Comparison of ENCODE assay signal across 16 cellular contexts in genomic region chr5:178431777-178432155, GRCh38.
DNase-seq lines count a peak whose midpoint lies in the region; ATAC-seq, FAIRE-seq and TF ChIP-seq lines count a peak whose summit lies in the region.
"Had no signal": no experiment of that assay in that cellular context is flagged by ENCODE, and none has a peak within 500 bp of the region (broad histone marks: within the 10 kb centered on the region; RNA-seq: fewer than 3 reads in every experiment).

No MANE protein-coding gene starts in this region.

- H3K9ac ChIP-seq in K562 (ENCODE audit: insufficient read depth in 1 of 2, low read depth in 2 of 2, low read length in 2 of 2) (no peak overlapping the region), mesenchymal stem cell (ENCODE audit: low read length) (no peak overlapping the region)

- H2AFZ ChIP-seq in K562 (ENCODE audit: low read depth, low read length) (no peak overlapping the region), mesenchymal stem cell (ENCODE audit: low read depth, low read length) (no peak overlapping the region)

- FAIRE-seq in K562 (lab: Jason Lieb, UNC), result peak; percentile 11
- FAIRE-seq: H1 had no signal

- H3K79me1 ChIP-seq in mesenchymal stem cell (replicated peaks; ENCODE audit: low read length, poor library complexity, severe bottlenecking), result no peaks in the 10 kb centered on the region

- 34% methylated on average over 5 of the region's 5 CpGs for whole genome bisulfite sequencing in K562 (ENCODE audit: insufficient coverage, low coverage, missing lambda C conversion rate)
- 77% methylated on average over 5 of the region's 5 CpGs for WGBS in mesenchymal stem cell
- 84 to 90% methylated on average over 5 of the region's 5 CpGs for WGBS in thyroid gland, 2 donors

- no peak overlapping the region for H2BK15ac ChIP-seq in mesenchymal stem cell (ENCODE audit: low read depth, poor library complexity, severe bottlenecking)

- TF ChIP-seq RAD21 in K562 (CRISPR knock-in tag; conservative IDR thresholded peaks at IDR 0.05 in 1 of 2, IDR thresholded peaks at IDR 0.05 in 1 of 2), result no peak

- no peak overlapping the region for H3K14ac ChIP-seq in mesenchymal stem cell (ENCODE audit: low read length in 2 of 2)

- POLR2A ChIA-PET in K562 (lab: Yijun Ruan, JAX), result interaction anchor here (0.6 to 0.7 kb wide), 3 partner anchors 8 to 60 kb away, joined by 3 read pairs; no protein-coding TSS in a partner anchor

- H3K36me3 ChIP-seq in K562 (ENCODE audit: control insufficient read depth, insufficient read depth, low read length), result no peaks in the 10 kb centered on the region
- H3K36me3 ChIP-seq in mesenchymal stem cell (ENCODE audit: control insufficient read depth in 1 of 2, insufficient read depth in 2 of 2, low read depth in 1 of 2, low read length in 2 of 2), result no peaks in the 10 kb centered on the region
- H3K36me3 ChIP-seq in thyroid gland, result no peaks in the 10 kb centered on the region
- H3K36me3 ChIP-seq: BE2C had no signal

- no peak overlapping the region for H3K4ac ChIP-seq in mesenchymal stem cell (ENCODE audit: low read depth in 1 of 2, low read length in 2 of 2)

- H3K4me2 ChIP-seq in K562 (ENCODE audit: insufficient read depth, low read length), result no peak overlapping the region
- H3K4me2 ChIP-seq in mesenchymal stem cell (ENCODE audit: low read length, poor library complexity, severe bottlenecking), result no peak overlapping the region

- no peak overlapping the region for H3K23ac ChIP-seq in mesenchymal stem cell (ENCODE audit: low read length in 2 of 2)

- no peak overlapping the region for H2BK12ac ChIP-seq in mesenchymal stem cell (ENCODE audit: low read length in 2 of 2)

- no peak for TF ChIP-seq EP300 in K562 (IDR thresholded peaks at IDR 0.05; ENCODE audit: low read length)

- no peaks in the 10 kb centered on the region for H3K79me2 ChIP-seq in K562 (ENCODE audit: control insufficient read depth, insufficient read depth, low read length)

- CTCF ChIA-PET in K562 (lab: Yijun Ruan, JAX; ENCODE audit: low intra/inter-chr PET ratio), result no interaction called here

- H3K9me3 ChIP-seq in K562 (replicated peaks; ENCODE audit: control insufficient read depth, insufficient read depth, low read depth, low read length) (no peaks in the 10 kb centered on the region), mesenchymal stem cell (ENCODE audit: control insufficient read depth, low read length) (no peaks in the 10 kb centered on the region), thyroid gland (no peaks in the 10 kb centered on the region)
- H3K9me3 ChIP-seq: BE2C had no signal

- no peak overlapping the region for H4K91ac ChIP-seq in mesenchymal stem cell (ENCODE audit: low read length)

- H4K8ac ChIP-seq in mesenchymal stem cell (ENCODE audit: low read length), result no peak overlapping the region

- H3K27ac ChIP-seq in K562 (ENCODE audit: extremely low read depth, low read depth, low read length), result no peak overlapping the region
- no peak overlapping the region for H3K27ac ChIP-seq in mesenchymal stem cell (ENCODE audit: low read length, poor library complexity, severe bottlenecking)
- H3K27ac ChIP-seq in thyroid gland, result peak overlapping the region; percentile 68 to 96 (median 95)

- intact Hi-C loops in K562 (cut with micrococcal nuclease), result no loop called here
- intact Hi-C loops in thyroid gland (cut with DNase I), result no loop called here

- H3K18ac ChIP-seq in mesenchymal stem cell (ENCODE audit: low read depth in 1 of 2, low read length in 2 of 2), result no peak overlapping the region

- TF ChIP-seq POLR2A in K562 (conservative IDR thresholded peaks at IDR 0.05) (no peak), thyroid gland (IDR thresholded peaks at IDR 0.05) (no peak)

- H3K4me1 ChIP-seq in K562 (replicated peaks in 1 of 2; ENCODE audit: control insufficient read depth in 2 of 2, insufficient read depth in 2 of 2, low read length in 2 of 2) (peaks cover 0 to 22% of the 10 kb centered on the region in 2 experiments; a peak in 2 of 5 replicates), mesenchymal stem cell (ENCODE audit: control insufficient read depth, insufficient read depth, low read depth, low read length) (no peaks in the 10 kb centered on the region), thyroid gland (peaks cover 61 to 68% of the 10 kb centered on the region in 2 donors)

- H2BK120ac ChIP-seq in mesenchymal stem cell (ENCODE audit: low read depth, low read length), result no peak overlapping the region

- in situ Hi-C loops in K562 (cut with MboI), result no loop called here

- TF ChIP-seq CTCF in K562 (IDR thresholded peaks at IDR 0.05 in 2 of 3, conservative IDR thresholded peaks at IDR 0.05 in 1 of 3; ENCODE audit: insufficient read depth in 2 of 3, low read depth in 1 of 3, low read length in 3 of 3) (no peak), thyroid gland (IDR thresholded peaks at IDR 0.05) (no peak)

- ATAC-seq in K562, result no peak

- H4K20me1 ChIP-seq in K562 (replicated peaks; ENCODE audit: control insufficient read depth, insufficient read depth, low read length), result no peaks in the 10 kb centered on the region

- H2AK5ac ChIP-seq in mesenchymal stem cell (ENCODE audit: low read length, severe bottlenecking), result no peak overlapping the region

- no peak overlapping the region for H2BK5ac ChIP-seq in mesenchymal stem cell (ENCODE audit: low read depth, low read length, poor library complexity, severe bottlenecking)

- H3K4me3 ChIP-seq in K562 (no peak overlapping the region), mesenchymal stem cell (ENCODE audit: insufficient read depth in 1 of 2, low read depth in 1 of 2, low read length in 2 of 2) (no peak overlapping the region), thyroid gland (replicated peaks in 1 of 3) (no peak overlapping the region)

- DNase-seq in GM04503 (ENCODE audit: low read depth) (peak; percentile 24), K562 (ENCODE audit: extremely low read depth in 1 of 4, low spot score in 3 of 4) (no peak), mesenchymal stem cell (peak; percentile 2), thyroid gland (no peak), NCI-H526 (lab: John Stamatoyannopoulos, UW) (no peak), SIG-M5 treated with dmso at 0.1 percent for 504 hours (lab: John Stamatoyannopoulos, UW; ENCODE audit: unreplicated experiment) (no peak)
- no peak for DNase-seq in activated T-cell treated with anti-CD3 and anti-CD28 coated beads, Interleukin-2, amount 50 U/mL, for 48 hours
- DNase-seq: BE2C, GF-D8, NCI-H1105 treated with DMSO at 0.1 percent for 48 hours, NCI-H1694 treated with DMSO at 0.1 percent for 48 hours, NCI-H2107, NCI-H226, NCI-H526 treated with DMSO at 0.1 percent for 48 hours, SIG-M5 had no signal

- BruUV-seq in K562 (replicated peaks; lab: Mats Ljungman, UMichigan), result no TSS peak

- H3K27me3 ChIP-seq in K562 (ENCODE audit: control insufficient read depth in 2 of 2, insufficient read depth in 2 of 2, low read length in 2 of 2) (peaks cover 0 to 17% of the 10 kb centered on the region in 2 experiments; a peak in 4 of 5 replicates), mesenchymal stem cell (ENCODE audit: control insufficient read depth in 1 of 2, insufficient read depth in 1 of 2, low read length in 2 of 2) (peaks cover 0 to 16% of the 10 kb centered on the region in 2 experiments), thyroid gland (no peaks in the 10 kb centered on the region)
- H3K27me3 ChIP-seq: BE2C had no signal

- no peaks in the 10 kb centered on the region for H3K9me1 ChIP-seq in K562 (ENCODE audit: control insufficient read depth, insufficient read depth, low read length)

TF ChIP-seq in K562, 482 proteins besides CTCF, POLR2A, EP300 and RAD21:
- no peak for TF ChIP-seq SAP30 (IDR thresholded peaks at IDR 0.05; ENCODE audit: borderline replicate concordance, insufficient read depth, low read depth, low read length, poor library complexity, severe bottlenecking)
- no peak for TF ChIP-seq ZNF764 (CRISPR knock-in tag; IDR thresholded peaks at IDR 0.05; ENCODE audit: low read depth)
- no peak for TF ChIP-seq HIVEP1 (CRISPR knock-in tag; IDR thresholded peaks at IDR 0.05)
- TF ChIP-seq FOXK1 (CRISPR knock-in tag; IDR thresholded peaks at IDR 0.05; ENCODE audit: borderline replicate concordance), result no peak
- no peak for TF ChIP-seq RFX5 (IDR thresholded peaks at IDR 0.05; ENCODE audit: low read depth, low read length)
- no peak for TF ChIP-seq COPS2 (conservative IDR thresholded peaks at IDR 0.05)
- no peak for TF ChIP-seq ZNF449 (CRISPR knock-in tag; IDR thresholded peaks at IDR 0.05)
- TF ChIP-seq SMAD2 (IDR thresholded peaks at IDR 0.05; ENCODE audit: low read depth, low read length), result no peak
- TF ChIP-seq POLR2B (IDR thresholded peaks at IDR 0.05; ENCODE audit: low read depth, partially characterized antibody), result no peak
TF ChIP-seq in K562: peak in this region for 0.

Comparison
In these comparisons a context has a peak if more than half of its experiments do, and no peak if none do; other contexts are left out.
1. DNase-seq: peak in GM04503 (single experiment) and mesenchymal stem cell (single experiment); none in K562 (0 of 4), thyroid gland (0 of 2), NCI-H526 (0 of 2), activated T-cell treated with anti-CD3 and anti-CD28 coated beads, Interleukin-2, amount 50 U/mL, for 48 hours (0 of 2) and SIG-M5 treated with dmso at 0.1 percent for 504 hours (single experiment).
2. H3K27ac ChIP-seq: peak in thyroid gland (3 of 3); none in K562 (single experiment) and mesenchymal stem cell (single experiment).